Comparison of ENCODE assay signal across 12 cellular contexts in the genomic region with DNA sequence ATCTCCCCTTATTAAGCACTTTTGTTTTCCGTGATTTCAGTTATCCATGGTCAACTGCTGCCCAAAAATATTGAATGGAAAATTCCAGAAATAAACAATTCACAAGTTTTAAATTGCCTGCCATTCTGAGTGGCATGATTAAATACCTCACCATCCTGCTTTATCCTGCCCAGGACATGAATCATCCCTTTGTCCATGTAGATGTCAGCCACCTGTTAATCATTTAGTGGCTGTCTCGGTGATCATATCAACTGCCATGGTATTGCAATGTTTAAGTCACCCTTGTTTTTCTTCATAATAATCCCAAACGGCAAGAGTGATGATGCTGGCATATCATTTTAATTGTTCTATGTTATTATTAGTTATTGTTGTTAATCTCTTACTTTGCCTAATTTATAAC.
DNase-seq lines count a peak whose midpoint lies in the region; TF ChIP-seq lines count a peak whose summit lies in the region.
"Had no signal": no experiment of that assay in that cellular context is flagged by ENCODE, and none has a peak within 500 bp of the region (broad histone marks: within the 10 kb centered on the region; RNA-seq: fewer than 3 reads in every experiment).

No MANE protein-coding gene starts in this region.

- TF ChIP-seq CTCF in epithelial cell of proximal tubule (conservative IDR thresholded peaks at IDR 0.05; ENCODE audit: low read depth, low read length) = no peak
- no peak for TF ChIP-seq CTCF in nephron (IDR thresholded peaks at IDR 0.05; ENCODE audit: unreplicated experiment in 3 of 3)
- no peak for TF ChIP-seq CTCF in type B pancreatic cell (conservative IDR thresholded peaks at IDR 0.05)

- no peak overlapping the region for H3K4me3 ChIP-seq in epithelial cell of proximal tubule (ENCODE audit: low read depth, low read length)
- H3K4me3 ChIP-seq: BLaER1 treated with 17β-estradiol and CSF1 and Interleukin-3, amounts not matched to agents 10 nM and 100 nM; Peyer's patch had no signal

- H3K27ac Mint-ChIP-seq in nephron (peak overlapping the region; percentile 32 to 75 (median 74)), type B pancreatic cell (no peak overlapping the region)
- no peak overlapping the region for H3K27ac Mint-ChIP-seq in T-helper 2 cell treated with Interferon-gamma antibody and Interleukin-4, amounts not matched to agents 5 μg/mL and 100 μg/mL, for 36 hours

- DNase-seq in DMS53 (lab: John Stamatoyannopoulos, UW) = peak; percentile 71
- peak; percentile 6 for DNase-seq in HK-2 (ENCODE audit: unreplicated experiment)
- peak; percentile 43 for DNase-seq in epithelial cell of proximal tubule (ENCODE audit: low read depth)
- no peak for DNase-seq in type B pancreatic cell (ENCODE audit: extremely low spot score, unreplicated experiment)
- DNase-seq in T-helper 2 cell treated with Interferon-gamma antibody and Interleukin-4, amounts not matched to agents 5 μg/mL and 100 μg/mL, for 36 hours (ENCODE audit: low spot score) = no peak
- DNase-seq in SIG-M5 treated with dmso at 0.1 percent for 504 hours (lab: John Stamatoyannopoulos, UW; ENCODE audit: unreplicated experiment) = no peak
- DNase-seq: NCI-H345, Peyer's patch, SIG-M5, SW 1271 had no signal

- H3K36me3 Mint-ChIP-seq in nephron (ENCODE audit: low read depth) (peaks cover 3% of the 10 kb centered on the region), type B pancreatic cell (no peaks in the 10 kb centered on the region)
- no peaks in the 10 kb centered on the region for H3K36me3 Mint-ChIP-seq in T-helper 2 cell treated with Interferon-gamma antibody and Interleukin-4, amounts not matched to agents 5 μg/mL and 100 μg/mL, for 36 hours (ENCODE audit: low read depth)

- H3K4me3 Mint-ChIP-seq in nephron (no peak overlapping the region), type B pancreatic cell (no peak overlapping the region)
- H3K4me3 Mint-ChIP-seq in T-helper 2 cell treated with Interferon-gamma antibody and Interleukin-4, amounts not matched to agents 5 μg/mL and 100 μg/mL, for 36 hours = no peak overlapping the region

- H3K4me1 Mint-ChIP-seq in nephron (peaks cover 36% of the 10 kb centered on the region), type B pancreatic cell (ENCODE audit: unreplicated experiment) (peaks cover 29% of the 10 kb centered on the region)
- no peaks in the 10 kb centered on the region for H3K4me1 Mint-ChIP-seq in T-helper 2 cell treated with Interferon-gamma antibody and Interleukin-4, amounts not matched to agents 5 μg/mL and 100 μg/mL, for 36 hours (ENCODE audit: low read depth)

- H3K27me3 Mint-ChIP-seq in nephron (ENCODE audit: low read depth) (peaks cover 3% of the 10 kb centered on the region), type B pancreatic cell (no peaks in the 10 kb centered on the region)
- H3K27me3 Mint-ChIP-seq in T-helper 2 cell treated with Interferon-gamma antibody and Interleukin-4, amounts not matched to agents 5 μg/mL and 100 μg/mL, for 36 hours (ENCODE audit: low read depth) = no peaks in the 10 kb centered on the region

- no peaks in the 10 kb centered on the region for H3K9me3 Mint-ChIP-seq in nephron
- no peaks in the 10 kb centered on the region for H3K9me3 Mint-ChIP-seq in type B pancreatic cell
- H3K9me3 Mint-ChIP-seq in T-helper 2 cell treated with Interferon-gamma antibody and Interleukin-4, amounts not matched to agents 5 μg/mL and 100 μg/mL, for 36 hours = no peaks in the 10 kb centered on the region

Comparison
In these comparisons a context has a peak if more than half of its experiments do, and no peak if none do; other contexts are left out.
1. DNase-seq: peak in DMS53 (single experiment), HK-2 (single experiment) and epithelial cell of proximal tubule (single experiment); none in type B pancreatic cell (single experiment), T-helper 2 cell treated with Interferon-gamma antibody and Interleukin-4, amounts not matched to agents 5 μg/mL and 100 μg/mL, for 36 hours (single experiment) and SIG-M5 treated with dmso at 0.1 percent for 504 hours (single experiment).
2. H3K27ac Mint-ChIP-seq: peak in nephron (3 of 3); none in type B pancreatic cell (single experiment) and T-helper 2 cell treated with Interferon-gamma antibody and Interleukin-4, amounts not matched to agents 5 μg/mL and 100 μg/mL, for 36 hours (single experiment).